In genomic region chr1:197671140-197671539, GRCh38 we compare ENCODE assay signal across 18 cellular contexts.
DNase-seq lines count a peak whose midpoint lies in the region; ATAC-seq and TF ChIP-seq lines count a peak whose summit lies in the region.
"Had no signal": no experiment of that assay in that cellular context is flagged by ENCODE, and none has a peak within 500 bp of the region (broad histone marks: within the 10 kb centered on the region; RNA-seq: fewer than 3 reads in every experiment).

No MANE protein-coding gene starts in this region.

- no peaks in the 10 kb centered on the region for H3K9me3 ChIP-seq in mucosa of descending colon
- no peaks in the 10 kb centered on the region for H3K9me3 ChIP-seq in HAP-1
- H3K9me3 ChIP-seq: BE2C had no signal

- TF ChIP-seq CTCF in mucosa of descending colon (IDR thresholded peaks at IDR 0.05): no peak

- in situ Hi-C loops in HAP-1 (cut with MboI; ENCODE audit: low sequenced_read_pairs): no loop called here

- ATAC-seq in mucosa of descending colon (peak; percentile 33), GM18870 (IDR thresholded peaks at IDR 0.05; ENCODE audit: unreplicated experiment) (no peak)

- DNase-seq in EL (peak; percentile 15), NCI-H69 (lab: John Stamatoyannopoulos, UW) (peak; percentile 52), fibroblast of gingiva (ENCODE audit: low read depth) (peak; percentile 5), mucosa of descending colon (no peak), HAP-1 (ENCODE audit: low spot score in 2 of 2) (no peak), D341Med (ENCODE audit: low spot score) (no peak)
- DNase-seq in stimulated activated CD4-positive, alpha-beta T cell treated with anti-CD3 and anti-CD28 coated beads, Interleukin-4, amount 100 ng/mL, for 1 hour: no peak
- DNase-seq: ACHN; BE2C; CD4-positive, alpha-beta T cell; DMS79 treated with DMSO at 0.1 percent for 48 hours; GDM1; NCI-H1417 treated with DMSO at 0.1 percent for 48 hours; NCI-H1930; NCI-H446; NCI-H748 treated with DMSO at 0.1 percent for 48 hours; PC-9 had no signal

- H3K36me3 ChIP-seq in mucosa of descending colon (ENCODE audit: low read depth) (no peaks in the 10 kb centered on the region), HAP-1 (replicated peaks) (no peaks in the 10 kb centered on the region)
- H3K36me3 ChIP-seq: BE2C had no signal

- H3K27me3 ChIP-seq in HAP-1 (ENCODE audit: low read depth): no peaks in the 10 kb centered on the region
- H3K27me3 ChIP-seq: BE2C had no signal

- intact Hi-C loops in mucosa of descending colon (cut with DNase I, micrococcal nuclease): no loop called here

- H3K4me3 ChIP-seq in mucosa of descending colon (no peak overlapping the region), HAP-1 (no peak overlapping the region)
- H3K4me3 ChIP-seq: PC-9 had no signal

- no peaks in the 10 kb centered on the region for H3K4me1 ChIP-seq in mucosa of descending colon (ENCODE audit: low read depth)
- H3K4me1 ChIP-seq in HAP-1: peaks cover 12% of the 10 kb centered on the region

Comparison
In these comparisons a context has a peak if more than half of its experiments do, and no peak if none do; other contexts are left out.
1. DNase-seq: peak in EL (single experiment), NCI-H69 (single experiment) and fibroblast of gingiva (single experiment); none in mucosa of descending colon (0 of 3), HAP-1 (0 of 2), D341Med (single experiment) and stimulated activated CD4-positive, alpha-beta T cell treated with anti-CD3 and anti-CD28 coated beads, Interleukin-4, amount 100 ng/mL, for 1 hour (single experiment).